ENCODE assay signal across 13 cellular contexts in the genomic region with DNA sequence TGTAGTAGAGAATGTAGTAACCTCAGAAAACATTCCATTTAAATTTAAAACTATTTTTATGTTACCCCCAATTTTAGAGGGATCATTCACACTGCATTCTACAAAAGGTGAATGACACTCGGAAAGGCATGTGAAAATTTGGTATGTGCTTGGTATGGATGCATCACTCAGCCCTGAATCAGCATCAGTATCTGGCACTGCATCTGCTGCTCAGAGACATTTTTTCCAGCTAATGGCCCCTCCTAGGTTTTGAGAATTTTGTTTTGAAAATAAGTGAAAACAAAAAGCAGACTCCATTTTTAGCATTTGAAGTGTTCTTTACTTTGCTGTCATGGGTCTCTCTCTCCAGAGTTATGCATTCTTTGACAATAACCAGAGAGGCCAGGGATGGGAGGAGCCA. TPM values are rescaled to one million over a fixed set of nuclear protein-coding genes. Genes with fewer than 3 reads are reported as not detected.
DNase-seq lines count a peak whose midpoint lies in the region; ATAC-seq, FAIRE-seq and TF ChIP-seq lines count a peak whose summit lies in the region.
"Had no signal": no experiment of that assay in that cellular context is flagged by ENCODE, and none has a peak within 500 bp of the region (broad histone marks: within the 10 kb centered on the region; RNA-seq: fewer than 3 reads in every experiment).

No MANE protein-coding gene starts in this region.

- TF ChIP-seq POLR2A in GM12891 (IDR thresholded peaks at IDR 0.05; ENCODE audit: low read depth, low read length): no peak

- no peak for FAIRE-seq in GM12891 (lab: Jason Lieb, UNC)
- FAIRE-seq: GM18507, K562 had no signal

- peaks cover 10% of the 10 kb centered on the region for H3K4me1 ChIP-seq in skeletal muscle satellite cell (ENCODE audit: control insufficient read depth, insufficient read depth, low read length)
- H3K4me1 ChIP-seq: BLaER1 treated with 17β-estradiol and CSF1 and Interleukin-3, amounts not matched to agents 10 nM and 100 nM had no signal

- H3K4me2 ChIP-seq in skeletal muscle satellite cell (ENCODE audit: low read length): peak overlapping the region; percentile 39
- H3K4me2 ChIP-seq: BLaER1 treated with 17β-estradiol and CSF1 and Interleukin-3, amounts not matched to agents 10 nM and 100 nM had no signal

- no peaks in the 10 kb centered on the region for H3K27me3 ChIP-seq in skeletal muscle satellite cell (ENCODE audit: control insufficient read depth, insufficient read depth, low read length)

- peak; percentile 64 for DNase-seq in GM03348 (ENCODE audit: low spot score)
- DNase-seq in fibroblast of villous mesenchyme (ENCODE audit: low read depth): peak; percentile 28
- DNase-seq in GM12891 (ENCODE audit: insufficient read length, low spot score): no peak
- DNase-seq in KBM-7: no peak
- DNase-seq: NCI-H1092, NCI-H187, NCI-H446 had no signal

- H3K4me3 ChIP-seq in fibroblast of villous mesenchyme (ENCODE audit: low read depth, low read length): no peak overlapping the region
- H3K4me3 ChIP-seq in skeletal muscle satellite cell (ENCODE audit: low read length): no peak overlapping the region
- H3K4me3 ChIP-seq: BLaER1 treated with 17β-estradiol and CSF1 and Interleukin-3, amounts not matched to agents 10 nM and 100 nM; K562 had no signal

- no peak overlapping the region for H3K9ac ChIP-seq in skeletal muscle satellite cell (ENCODE audit: low read depth, low read length)
- H3K9ac ChIP-seq: BLaER1 treated with 17β-estradiol and CSF1 and Interleukin-3, amounts not matched to agents 10 nM and 100 nM had no signal

- in situ Hi-C loops in KBM-7 (cut with MboI; ENCODE audit: low pct_unique_long_range_greater_than_20kb, low sequenced_read_pairs): no loop called here

- ATAC-seq in SK-N-SH treated with all-trans-retinoic acid at 6 μM for 48 hours: peak; percentile 83
- ATAC-seq in GM19351 (IDR thresholded peaks at IDR 0.05; ENCODE audit: unreplicated experiment): no peak
- ATAC-seq: K562 had no signal

- no peaks in the 10 kb centered on the region for H3K9me3 ChIP-seq in skeletal muscle satellite cell (replicated peaks; ENCODE audit: low read length)

- no peak for TF ChIP-seq CTCF in fibroblast of villous mesenchyme (IDR thresholded peaks at IDR 0.05; ENCODE audit: insufficient read depth, low read depth, low read length)

- H3K36me3 ChIP-seq in skeletal muscle satellite cell (ENCODE audit: insufficient read depth, low read length): no peaks in the 10 kb centered on the region
- H3K36me3 ChIP-seq: BLaER1 treated with 17β-estradiol and CSF1 and Interleukin-3, amounts not matched to agents 10 nM and 100 nM had no signal

TF ChIP-seq in SK-N-SH treated with all-trans-retinoic acid at 6 μM for 48 hours, 23 proteins besides CTCF, POLR2A, EP300 and RAD21:
- TF ChIP-seq ESRRG (CRISPR knock-in tag; IDR thresholded peaks at IDR 0.05) (no peak), CREB5 (CRISPR knock-in tag; IDR thresholded peaks at IDR 0.05; ENCODE audit: low read depth) (no peak), ISL1 (CRISPR knock-in tag; IDR thresholded peaks at IDR 0.05) (peak; percentile 19; the same call in 1 of the 2 replicates)

TF ChIP-seq in GM12891, 5 proteins besides CTCF, POLR2A, EP300 and RAD21:
- TF ChIP-seq TAF1 (IDR thresholded peaks at IDR 0.05; ENCODE audit: low read depth, low read length) (no peak), POLR2AphosphoS5 (IDR thresholded peaks at IDR 0.05; ENCODE audit: low read depth, low read length) (no peak), PAX5 (IDR thresholded peaks at IDR 0.05; ENCODE audit: insufficient read depth, low read length, severe bottlenecking) (no peak), SPI1 (IDR thresholded peaks at IDR 0.05; ENCODE audit: low read depth, low read length) (no peak), POU2F2 (IDR thresholded peaks at IDR 0.05; ENCODE audit: low read depth, low read length) (no peak)

RNA-seq across cellular contexts. Expression of gene WWTR1, which starts 15.6 kb away (rescaled TPM):
- total RNA-seq in fibroblast of villous mesenchyme: 37.6 and 47.7 TPM in 2 replicates
- 64.1 and 99.2 TPM in 2 replicates for total RNA-seq in skeletal muscle satellite cell (2012; rRNA removed)
- polyA plus RNA-seq in GM12891 (2012; ENCODE audit: low read depth, missing spikeins): 0.12 TPM

Comparison
In these comparisons a context has a peak if more than half of its experiments do, and no peak if none do; other contexts are left out.
1. DNase-seq: peak in GM03348 (single experiment) and fibroblast of villous mesenchyme (single experiment); none in GM12891 (single experiment) and KBM-7 (single experiment).